8 cellular contexts compared by ENCODE assay signal in the genomic region with DNA sequence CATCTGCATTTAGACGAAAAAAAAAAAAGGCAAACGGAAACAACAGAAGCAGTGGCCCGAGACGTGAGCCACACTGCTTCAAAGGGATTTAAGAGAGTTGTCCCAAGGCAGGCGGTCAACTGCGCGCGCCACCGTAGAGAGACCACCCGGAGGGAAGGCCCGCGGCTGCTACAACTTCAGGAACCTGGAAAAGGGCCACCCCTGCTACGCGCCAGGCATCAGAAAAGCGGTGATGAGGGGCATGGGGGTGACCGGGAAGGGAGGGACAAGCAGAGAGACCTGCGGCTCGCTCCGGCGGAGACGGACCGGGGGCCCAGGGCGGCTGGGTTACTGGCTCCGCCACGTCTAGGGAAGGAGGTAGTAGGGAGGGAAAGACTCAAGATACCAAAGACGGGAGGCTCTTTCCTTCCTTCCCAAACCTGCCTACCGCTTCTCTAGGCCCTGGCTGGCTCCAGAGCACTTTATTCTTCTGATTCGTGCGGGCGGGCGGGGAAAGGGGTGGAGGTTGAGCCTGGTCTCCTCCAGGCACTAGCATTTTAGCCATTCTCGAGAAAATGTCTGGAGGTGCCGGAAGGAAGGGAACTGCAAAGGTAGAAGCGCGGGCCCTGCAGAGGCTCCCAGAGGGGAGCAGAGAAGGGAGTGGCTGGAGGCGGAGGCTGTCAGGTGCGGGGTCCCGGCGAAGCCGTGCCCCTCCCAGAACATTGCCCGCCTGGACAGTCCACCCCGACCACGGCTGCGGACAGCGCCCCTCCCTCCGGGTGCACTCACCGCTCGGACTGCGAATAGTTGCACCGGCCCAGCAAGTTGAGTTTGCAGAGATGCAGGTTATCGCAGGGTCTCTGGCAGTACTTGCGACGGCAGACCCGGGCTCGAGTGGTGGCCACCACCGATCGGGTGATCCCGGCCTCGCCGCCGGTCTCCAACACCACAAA. TPM values are rescaled to one million over a fixed set of nuclear protein-coding genes. Genes with fewer than 3 reads are reported as not detected.
DNase-seq lines count a peak whose midpoint lies in the region; ATAC-seq and TF ChIP-seq lines count a peak whose summit lies in the region.

No MANE protein-coding gene starts in this region.

- TF ChIP-seq CTCF in AG04450 (IDR thresholded peaks at IDR 0.05; ENCODE audit: low read depth, low read length): no peak; the same call in 1 of the 2 replicates
- TF ChIP-seq CTCF in Panc1 (IDR thresholded peaks at IDR 0.05): no peak
- TF ChIP-seq CTCF in coronary artery (IDR thresholded peaks at IDR 0.05): no peak
- TF ChIP-seq CTCF in lower lobe of right lung (IDR thresholded peaks at IDR 0.05): no peak
- TF ChIP-seq CTCF in tibial nerve (IDR thresholded peaks at IDR 0.05): no peak

- H3K4me3 ChIP-seq in AG04450 (ENCODE audit: low read depth, low read length) (peak overlapping the region; percentile 88), Panc1 (ENCODE audit: low read depth in 2 of 2, low read length in 2 of 2) (peak overlapping the region; percentile 75 to 86), coronary artery (peak overlapping the region; percentile 84), lower lobe of right lung (peak overlapping the region; percentile 97), tibial nerve (peak overlapping the region; percentile 63 to 92 (median 84))

- CTCF ChIA-PET in AG04450 (lab: Charles Lee) (interaction anchor here (0.6 kb wide), 2 partner anchors 1025 to 1482 kb away, joined by 3 to 4 read pairs; no protein-coding TSS in a partner anchor), Panc1 (lab: Charles Lee) (no interaction called here)

- peaks cover 26% of the 10 kb centered on the region; the same call in 1 of the 2 replicates for H3K4me1 ChIP-seq in Panc1 (ENCODE audit: control insufficient read depth, insufficient read depth, low read length)
- peaks cover 45% of the 10 kb centered on the region for H3K4me1 ChIP-seq in lower lobe of right lung
- peaks cover 0 to 39% (median 5%) of the 10 kb centered on the region in 4 donors for H3K4me1 ChIP-seq in tibial nerve

- H3K36me3 ChIP-seq in Panc1 (ENCODE audit: control insufficient read depth, insufficient read depth, low read length) (no peaks in the 10 kb centered on the region; the same call in 1 of the 2 replicates), lower lobe of right lung (no peaks in the 10 kb centered on the region), tibial nerve (no peaks in the 10 kb centered on the region)

- WGBS in tibial nerve, 2 donors: 0% methylated on average over 35 to 50 of the region's 61 CpGs

- no TSS peak for BruUV-seq in Panc1 (replicated peaks; lab: Mats Ljungman, UMichigan)

- peak overlapping the region; percentile 94 for H3K27ac ChIP-seq in AG04450 (ENCODE audit: low read depth, low read length)
- H3K27ac ChIP-seq in Panc1 (ENCODE audit: low read length): peak overlapping the region; percentile 99
- H3K27ac ChIP-seq in coronary artery: peak overlapping the region; percentile 84 to 97
- H3K27ac ChIP-seq in lower lobe of right lung: peak overlapping the region; percentile 95
- peak overlapping the region; percentile 96 to 98 (median 97) for H3K27ac ChIP-seq in tibial nerve

- in situ Hi-C loops in Panc1 (cut with HindIII; ENCODE audit: low pct_unique_long_range_greater_than_20kb, low sequenced_read_pairs): no loop called here

- H3K9me3 ChIP-seq in AG04450 (ENCODE audit: control insufficient read depth, insufficient read depth, low read length): peaks cover 7% of the 10 kb centered on the region; the same call in 1 of the 2 replicates
- no peaks in the 10 kb centered on the region for H3K9me3 ChIP-seq in Panc1 (ENCODE audit: control insufficient read depth, insufficient read depth, low read depth, low read length)
- H3K9me3 ChIP-seq in lower lobe of right lung: no peaks in the 10 kb centered on the region
- H3K9me3 ChIP-seq in tibial nerve: no peaks in the 10 kb centered on the region

- intact Hi-C loops in Panc1 (cut with micrococcal nuclease; ENCODE audit: unreplicated experiment) (loop anchor here (5.0 kb wide), 1 partner anchor 124 kb away; a partner anchor contains a TSS), lower lobe of right lung (cut with DNase I) (no loop called here)

- TF ChIP-seq POLR2A in GM18505 (IDR thresholded peaks at IDR 0.05; ENCODE audit: borderline replicate concordance, extremely low read depth, insufficient read depth, insufficient read length) (peak; percentile 28), tibial nerve (IDR thresholded peaks at IDR 0.05) (no peak)

- H3K27me3 ChIP-seq in AG04450 (ENCODE audit: control insufficient read depth, insufficient read depth, low read length) (no peaks in the 10 kb centered on the region), Panc1 (ENCODE audit: control insufficient read depth, insufficient read depth, low read length) (no peaks in the 10 kb centered on the region), lower lobe of right lung (ENCODE audit: low read depth) (no peaks in the 10 kb centered on the region), tibial nerve (no peaks in the 10 kb centered on the region)

- POLR2A ChIA-PET in AG04450 (lab: Yijun Ruan, JAX) (interaction anchor here (0.6 kb wide), 1 partner anchor 73 kb away, joined by 3 read pairs; a partner anchor contains a TSS), Panc1 (lab: Charles Lee) (interaction anchor here (0.7 kb wide), 1 partner anchor 125 kb away, joined by 6 read pairs; no protein-coding TSS in a partner anchor)

- no peak for TF ChIP-seq EP300 in tibial nerve (IDR thresholded peaks at IDR 0.05)

- DNase-seq in AG04450 (ENCODE audit: low read depth, low spot score) (no peak), Panc1 (ENCODE audit: low read depth, low spot score) (no peak), coronary artery (ENCODE audit: low spot score) (peak; percentile 77), lower lobe of right lung (peak; percentile 53), tibial nerve (ENCODE audit: low spot score in 2 of 2) (peak in 1 of 2 donors; percentile 35)

- peak; percentile 4 for ATAC-seq in GM18505 (IDR thresholded peaks at IDR 0.05; ENCODE audit: unreplicated experiment)
- peak; percentile 2 for ATAC-seq in HG03139 (IDR thresholded peaks at IDR 0.05; ENCODE audit: unreplicated experiment)
- peak; percentile 57 for ATAC-seq in Panc1
- peak; percentile 43 to 56 for ATAC-seq in lower lobe of right lung
- no peak for ATAC-seq in GM19351 (IDR thresholded peaks at IDR 0.05; ENCODE audit: unreplicated experiment)

RNA-seq across cellular contexts. Expression of a gene that starts 1.0 kb away (rescaled TPM):
- polyA plus RNA-seq in AG04450 (2011; rRNA removed): 21.7 and 25.3 TPM in 2 replicates
- polyA minus RNA-seq in AG04450 (2011; rRNA and poly(A)+ RNA removed): 39.5 and 44.8 TPM in 2 replicates
- total RNA-seq in Panc1 (2021; ENCODE audit: unreplicated experiment) (47.1 TPM), lower lobe of right lung (43.6 TPM), tibial nerve (10 to 100 TPM; 30.3 to 38.2 (median 31.7) TPM)
- 18.0 TPM for polyA plus RNA-seq in Panc1 (2012; ENCODE audit: insufficient read length)

Comparison
In these comparisons a context has a peak if more than half of its experiments do, and no peak if none do; other contexts are left out.
1. DNase-seq: peak in coronary artery (single experiment) and lower lobe of right lung (single experiment); none in AG04450 (single experiment) and Panc1 (single experiment).
2. Peak in every context shown above with its lines, with median percentiles within 50 percentile points of each other: H3K27ac ChIP-seq and H3K4me3 ChIP-seq.